8 cellular contexts compared by ENCODE assay signal in genomic region chr19:35641515-35642151, GRCh38. TPM values are rescaled to one million over a fixed set of nuclear protein-coding genes. Genes with fewer than 3 reads are reported as not detected.
DNase-seq lines count a peak whose midpoint lies in the region; ATAC-seq and TF ChIP-seq lines count a peak whose summit lies in the region.
"Had no signal": no experiment of that assay in that cellular context is flagged by ENCODE, and none has a peak within 500 bp of the region (broad histone marks: within the 10 kb centered on the region; RNA-seq: fewer than 3 reads in every experiment).

Gene ETV2 (plus strand): TSS chr19:35641745. CDS start chr19:35642461, 716 bp downstream.

- H3K27ac Mint-ChIP-seq in activated CD8-positive, alpha-beta T cell treated with anti-CD3 and anti-CD28 coated beads for 36 hours = peak within 1 kb of the TSS; percentile 79

- H3K9me3 Mint-ChIP-seq in activated CD8-positive, alpha-beta T cell treated with anti-CD3 and anti-CD28 coated beads for 36 hours = no peaks in the 10 kb centered on the region

- H3K27me3 ChIP-seq in HUES64 (ENCODE audit: insufficient read depth, low read length) = peaks cover 14% of the 10 kb centered on the region

- CTCF ChIA-PET in activated CD8-positive, alpha-beta T cell treated with anti-CD3 and anti-CD28 coated beads for 36 hours (lab: Charles Lee) = interaction anchor here (0.6 to 1.4 kb wide), 2 partner anchors 51 to 93 kb away, joined by 3 to 6 read pairs; no protein-coding TSS in a partner anchor

- peaks cover 10% of the 10 kb centered on the region for H3K36me3 Mint-ChIP-seq in activated CD8-positive, alpha-beta T cell treated with anti-CD3 and anti-CD28 coated beads for 36 hours (ENCODE audit: low read depth)

- no peak for TF ChIP-seq CTCF in activated CD8-positive, alpha-beta T cell treated with anti-CD3 and anti-CD28 coated beads for 36 hours (IDR thresholded peaks at IDR 0.05)
- TF ChIP-seq CTCF in fibroblast of villous mesenchyme (IDR thresholded peaks at IDR 0.05; ENCODE audit: insufficient read depth, low read depth, low read length) = no peak

- peaks cover 29% of the 10 kb centered on the region for H3K4me1 Mint-ChIP-seq in activated CD8-positive, alpha-beta T cell treated with anti-CD3 and anti-CD28 coated beads for 36 hours (ENCODE audit: low read depth)

- H3K27ac ChIP-seq in HUES64 (ENCODE audit: low read depth, low read length) = peak within 1 kb of the TSS; percentile 37; the same call in 1 of the 2 replicates
- H3K27ac ChIP-seq: HL-60 had no signal

- no peaks in the 10 kb centered on the region for H3K9me3 ChIP-seq in HUES64 (ENCODE audit: insufficient read depth, low read depth, low read length)

- H3K36me3 ChIP-seq in HUES64 (ENCODE audit: insufficient read depth, low read length) = peaks cover 18% of the 10 kb centered on the region

- H3K27me3 Mint-ChIP-seq in activated CD8-positive, alpha-beta T cell treated with anti-CD3 and anti-CD28 coated beads for 36 hours = no peaks in the 10 kb centered on the region

- ATAC-seq in activated CD8-positive, alpha-beta T cell treated with anti-CD3 and anti-CD28 coated beads for 36 hours = no peak
- no peak for ATAC-seq in HG02571 (IDR thresholded peaks at IDR 0.05; ENCODE audit: unreplicated experiment)

- no peak within 1 kb of the TSS for H3K9ac ChIP-seq in HUES64 (ENCODE audit: low read depth, low read length)

- H3K4me1 ChIP-seq in HUES64 (ENCODE audit: insufficient read depth, low read length) = peaks cover 26% of the 10 kb centered on the region

- intact Hi-C loops in activated CD8-positive, alpha-beta T cell treated with anti-CD3 and anti-CD28 coated beads for 36 hours (cut with micrococcal nuclease) = no loop called here

- DNase-seq in activated CD8-positive, alpha-beta T cell treated with anti-CD3 and anti-CD28 coated beads for 36 hours = peak; percentile 81
- DNase-seq in fibroblast of villous mesenchyme (ENCODE audit: low read depth) (peak; percentile 57), SIG-M5 (lab: John Stamatoyannopoulos, UW) (no peak), NCI-H2081 (lab: John Stamatoyannopoulos, UW) (no peak)
- peak; percentile 39 to 43 for DNase-seq in stimulated activated CD8-positive, alpha-beta memory T cell treated with anti-CD3 and anti-CD28 coated beads, Interleukin-7, amount 100 ng/mL, for 48 hours (ENCODE audit: extremely low read depth in 1 of 2, low read depth in 1 of 2)

- H3K4me3 Mint-ChIP-seq in activated CD8-positive, alpha-beta T cell treated with anti-CD3 and anti-CD28 coated beads for 36 hours = peak within 1 kb of the TSS; percentile 76

- no peak within 1 kb of the TSS for H3K4me3 ChIP-seq in HUES64 (ENCODE audit: low read length)
- H3K4me3 ChIP-seq in fibroblast of villous mesenchyme (ENCODE audit: low read depth, low read length) = no peak within 1 kb of the TSS

- WGBS in HUES64 = 28% methylated on average over 28 of the region's 28 CpGs

- POLR2A ChIA-PET in activated CD8-positive, alpha-beta T cell treated with anti-CD3 and anti-CD28 coated beads for 36 hours (lab: Charles Lee) = interaction anchor here (0.7 to 1.6 kb wide), 3 partner anchors 19 to 32 kb away, joined by 3 to 4 read pairs (median 3); no protein-coding TSS in a partner anchor

RNA-seq across cellular contexts. Expression of gene ETV2, which starts in this region (rescaled TPM):
- 1.1 TPM for polyA plus RNA-seq in HUES64 (2013, experiment 1 of 2)
- 1.6 TPM for polyA plus RNA-seq in HUES64 (2013, experiment 2 of 2)
- total RNA-seq in activated CD8-positive, alpha-beta T cell treated with anti-CD3 and anti-CD28 coated beads for 36 hours = 1 to 10 TPM; 1.2 to 1.4 TPM
- total RNA-seq in fibroblast of villous mesenchyme = under 0.01 and 0.86 TPM in 2 replicates

Comparison
In these comparisons a context has a peak if more than half of its experiments do, and no peak if none do; other contexts are left out.
1. Peak in DNase-seq in fibroblast of villous mesenchyme; RNA of the gene not detected or under 1 TPM.
2. DNase-seq: peak in activated CD8-positive, alpha-beta T cell treated with anti-CD3 and anti-CD28 coated beads for 36 hours (single experiment) and stimulated activated CD8-positive, alpha-beta memory T cell treated with anti-CD3 and anti-CD28 coated beads, Interleukin-7, amount 100 ng/mL, for 48 hours (2 of 2); none in SIG-M5 (single experiment) and NCI-H2081 (0 of 2).